8 cellular contexts compared by ENCODE assay signal in genomic region chr9:136312436-136312835, GRCh38. TPM values are rescaled to one million over a fixed set of nuclear protein-coding genes. Genes with fewer than 3 reads are reported as not detected.
DNase-seq lines count a peak whose midpoint lies in the region; ATAC-seq, FAIRE-seq and TF ChIP-seq lines count a peak whose summit lies in the region.

No MANE protein-coding gene starts in this region.

- WGBS in psoas muscle, 3 donors: 56 to 59% (median 57%) methylated on average over 12 of the region's 12 CpGs

- H3K9me2 ChIP-seq in DOHH2 (replicated peaks; ENCODE audit: control insufficient read depth, low read length): no peaks in the 10 kb centered on the region

- H3K27me3 ChIP-seq in DOHH2 (ENCODE audit: control insufficient read depth, low read length) (0 out of 2 replicates have a peak, but pooled peaks cover under 1% of the 10 kb centered on the region), MG63 (no peaks in the 10 kb centered on the region), psoas muscle (ENCODE audit: insufficient read depth in 3 of 3, low read length in 2 of 3) (peaks cover 0 to 47% (median 8%) of the 10 kb centered on the region in 3 donors)

- H3K27ac ChIP-seq in DOHH2 (ENCODE audit: low read depth, low read length) (no peak overlapping the region), psoas muscle (no peak overlapping the region)

- no peaks in the 10 kb centered on the region for H4K20me1 ChIP-seq in DOHH2 (ENCODE audit: control insufficient read depth, insufficient read depth, low read depth, low read length)

- ATAC-seq in psoas muscle (peak in 1 of 4 donors; percentile 46), GM21619 (IDR thresholded peaks at IDR 0.05; ENCODE audit: unreplicated experiment) (no peak)

- H3K79me2 ChIP-seq in DOHH2 (ENCODE audit: control insufficient read depth, low read length): no peaks in the 10 kb centered on the region

- H3K4me2 ChIP-seq in DOHH2 (ENCODE audit: low read length): no peak overlapping the region

- peak; percentile 26 for DNase-seq in MG63
- DNase-seq in activated T-cell treated with anti-CD3 and anti-CD28 coated beads for 1 hour (ENCODE audit: low read depth): peak; percentile 21
- peak; percentile 79 to 83 for DNase-seq in frontal cortex (ENCODE audit: low spot score in 2 of 2)
- DNase-seq in psoas muscle: no peak
- DNase-seq in T1000 (lab: John Stamatoyannopoulos, UW): no peak
- DNase-seq in ecto neural progenitor cell (ENCODE audit: low spot score): no peak

- intact Hi-C loops in psoas muscle (cut with DNase I): no loop called here

- H3K4me1 ChIP-seq in DOHH2 (ENCODE audit: control insufficient read depth, low read length): peaks cover 42% of the 10 kb centered on the region
- H3K4me1 ChIP-seq in psoas muscle: no peaks in the 10 kb centered on the region

- TF ChIP-seq CTCF in DOHH2 (IDR thresholded peaks at IDR 0.05; ENCODE audit: low read depth, low read length, poor library complexity, severe bottlenecking): peak; percentile 68
- TF ChIP-seq CTCF in psoas muscle (IDR thresholded peaks at IDR 0.05): peak; percentile 23

- H3K4me3 ChIP-seq in DOHH2 (ENCODE audit: low read length): no peak overlapping the region
- H3K4me3 ChIP-seq in MG63: no peak overlapping the region
- H3K4me3 ChIP-seq in psoas muscle: no peak overlapping the region

- H3F3A ChIP-seq in DOHH2 (ENCODE audit: control insufficient read depth, insufficient read depth): peaks cover 13% of the 10 kb centered on the region

- H3K36me3 ChIP-seq in DOHH2 (ENCODE audit: control insufficient read depth, low read length) (no peaks in the 10 kb centered on the region), MG63 (no peaks in the 10 kb centered on the region), psoas muscle (ENCODE audit: insufficient read depth in 1 of 2, low read depth in 1 of 2) (no peaks in the 10 kb centered on the region)

- peaks cover 29% of the 10 kb centered on the region for H3K9me3 ChIP-seq in DOHH2 (ENCODE audit: control insufficient read depth, insufficient read depth, low read length)
- H3K9me3 ChIP-seq in MG63: no peaks in the 10 kb centered on the region
- peaks cover 12% of the 10 kb centered on the region for H3K9me3 ChIP-seq in psoas muscle

- FAIRE-seq in frontal cortex (lab: Jason Lieb, UNC): no peak

RNA-seq across cellular contexts. Expression of gene CCDC187, which starts 8.5 kb away (rescaled TPM):
- 0.02 TPM in 1 of 2 replicates, not detected in the other for total RNA-seq in MG63 (2014; rRNA removed; shearing (Covaris generic); ENCODE audit: low replicate concordance)
- 0.41 TPM for total RNA-seq in frontal cortex
- not detected for total RNA-seq in psoas muscle
- not detected for polyA plus RNA-seq in psoas muscle

RNA-seq across cellular contexts. Expression of gene GPSM1, which starts 14.9 kb away (rescaled TPM):
- 31.4 and 46.3 TPM in 2 replicates for total RNA-seq in MG63 (2014; rRNA removed; shearing (Covaris generic); ENCODE audit: low replicate concordance)
- 71.7 TPM for total RNA-seq in frontal cortex
- total RNA-seq in psoas muscle: 1 to 10 TPM; 1.3 to 2.3 (median 1.7) TPM
- under 1 TPM; 0.34 to 0.96 (median 0.52) TPM for polyA plus RNA-seq in psoas muscle

RNA-seq across cellular contexts. Expression of gene DNLZ, which starts 51.1 kb away (rescaled TPM):
- 15.2 and 47.9 TPM in 2 replicates for total RNA-seq in MG63 (2014; rRNA removed; shearing (Covaris generic); ENCODE audit: low replicate concordance)
- total RNA-seq in frontal cortex (9.0 TPM), psoas muscle (10 to 100 TPM in 3 of 4 donors, 1 to 10 TPM in 1; 8.2 to 29.6 (median 21.1) TPM)
- polyA plus RNA-seq in psoas muscle: 10 to 100 TPM; 18.5 to 40.7 (median 18.7) TPM

Comparison
In these comparisons a context has a peak if more than half of its experiments do, and no peak if none do; other contexts are left out.
1. DNase-seq: peak in MG63 (single experiment), activated T-cell treated with anti-CD3 and anti-CD28 coated beads for 1 hour (single experiment) and frontal cortex (2 of 2); none in psoas muscle (0 of 2), T1000 (single experiment) and ecto neural progenitor cell (single experiment).